In genomic region chr12:23540572-23540971, GRCh38 we compare ENCODE assay signal across 16 cellular contexts.
DNase-seq lines count a peak whose midpoint lies in the region; ATAC-seq, FAIRE-seq and TF ChIP-seq lines count a peak whose summit lies in the region.
"Had no signal": no experiment of that assay in that cellular context is flagged by ENCODE, and none has a peak within 500 bp of the region (broad histone marks: within the 10 kb centered on the region; RNA-seq: fewer than 3 reads in every experiment).

No MANE protein-coding gene starts in this region.

- H4K20me1 ChIP-seq in K562 (replicated peaks; ENCODE audit: control insufficient read depth, insufficient read depth, low read length) (no peaks in the 10 kb centered on the region), hepatocyte (ENCODE audit: insufficient read depth, poor library complexity, severe bottlenecking) (no peaks in the 10 kb centered on the region)

- FAIRE-seq in K562 (lab: Jason Lieb, UNC): no peak
- FAIRE-seq: GM12878, GM18507 had no signal

- WGBS in K562 (ENCODE audit: insufficient coverage, low coverage, missing lambda C conversion rate): 76% methylated on average over 7 of the region's 7 CpGs
- WGBS in hepatocyte (ENCODE audit: low lambda C conversion rate, missing lambda C conversion rate): 50% methylated on average over 7 of the region's 7 CpGs
- 73 to 88% (median 80%) methylated on average over 7 of the region's 7 CpGs for WGBS in stomach, 5 donors

- no peak for ATAC-seq in K562
- ATAC-seq in GM19351 (IDR thresholded peaks at IDR 0.05; ENCODE audit: unreplicated experiment): no peak
- ATAC-seq: GM12878 had no signal

- H3K9me1 ChIP-seq in K562 (ENCODE audit: control insufficient read depth, insufficient read depth, low read length): no peaks in the 10 kb centered on the region

- intact Hi-C loops in A673 (cut with micrococcal nuclease; ENCODE audit: unreplicated experiment) (no loop called here), K562 (cut with micrococcal nuclease) (no loop called here), stomach (cut with DNase I; ENCODE audit: low total_unique reads) (no loop called here)

- TF ChIP-seq EP300 in K562 (IDR thresholded peaks at IDR 0.05; ENCODE audit: low read length) (no peak), stomach (IDR thresholded peaks at IDR 0.05) (no peak)

- POLR2A ChIA-PET in A673 (lab: Charles Lee; ENCODE audit: low non-redundant PET) (no interaction called here), K562 (lab: Yijun Ruan, JAX) (no interaction called here)

- CTCF ChIA-PET in A673 (lab: Charles Lee): no interaction called here
- CTCF ChIA-PET in K562 (lab: Yijun Ruan, JAX; ENCODE audit: low intra/inter-chr PET ratio): no interaction called here

- TF ChIP-seq POLR2A in K562 (conservative IDR thresholded peaks at IDR 0.05) (no peak), stomach (IDR thresholded peaks at IDR 0.05) (no peak)

- no peak overlapping the region for H2AFZ ChIP-seq in K562 (ENCODE audit: low read depth, low read length)
- H2AFZ ChIP-seq in hepatocyte: no peak overlapping the region

- H3K9ac ChIP-seq in K562 (ENCODE audit: insufficient read depth in 1 of 2, low read depth in 2 of 2, low read length in 2 of 2): no peak overlapping the region

- TF ChIP-seq CTCF in A673 (conservative IDR thresholded peaks at IDR 0.05; ENCODE audit: low read depth, low read length): no peak
- TF ChIP-seq CTCF in K562 (IDR thresholded peaks at IDR 0.05 in 2 of 3, conservative IDR thresholded peaks at IDR 0.05 in 1 of 3; ENCODE audit: insufficient read depth in 2 of 3, low read depth in 1 of 3, low read length in 3 of 3): no peak
- no peak for TF ChIP-seq CTCF in hepatocyte (IDR thresholded peaks at IDR 0.05; ENCODE audit: poor library complexity)
- no peak for TF ChIP-seq CTCF in stomach (IDR thresholded peaks at IDR 0.05)

- H3K4me1 ChIP-seq in A673 (ENCODE audit: insufficient read depth, low read length, poor library complexity, severe bottlenecking): peaks cover 17% of the 10 kb centered on the region
- H3K4me1 ChIP-seq in K562 (replicated peaks in 1 of 2; ENCODE audit: control insufficient read depth in 2 of 2, insufficient read depth in 2 of 2, low read length in 2 of 2): no peaks in the 10 kb centered on the region
- H3K4me1 ChIP-seq in hepatocyte (ENCODE audit: insufficient read depth): no peaks in the 10 kb centered on the region
- H3K4me1 ChIP-seq in stomach: no peaks in the 10 kb centered on the region

- DNase-seq in A673 (ENCODE audit: low spot score) (peak; percentile 69), SK-N-DZ (ENCODE audit: low spot score) (peak; percentile 55), K562 (ENCODE audit: extremely low read depth in 1 of 4, low spot score in 3 of 4) (no peak), hepatocyte (ENCODE audit: low spot score) (no peak), amygdala (lab: John Stamatoyannopoulos, UW) (no peak), SIG-M5 (lab: John Stamatoyannopoulos, UW) (no peak), stomach (no peak)
- DNase-seq: C1 segment of cervical spinal cord; Calu3; CD4-positive, alpha-beta T cell; DMS 273 treated with DMSO at 0.1 percent for 48 hours; GOT3; H9 had no signal

- H3K4me3 ChIP-seq in A673 (ENCODE audit: low read depth, low read length, poor library complexity, severe bottlenecking) (no peak overlapping the region), K562 (no peak overlapping the region), hepatocyte (no peak overlapping the region), stomach (no peak overlapping the region)
- H3K4me3 ChIP-seq: GM12878 had no signal

- in situ Hi-C loops in K562 (cut with MboI): no loop called here

- H3K27ac ChIP-seq in A673 (ENCODE audit: low read depth, low read length, poor library complexity, severe bottlenecking) (no peak overlapping the region), K562 (ENCODE audit: extremely low read depth, low read depth, low read length) (no peak overlapping the region), hepatocyte (no peak overlapping the region), stomach (no peak overlapping the region)

- H3K27me3 ChIP-seq in A673 (replicated peaks; ENCODE audit: insufficient read depth, low read depth, low read length, poor library complexity): no peaks in the 10 kb centered on the region
- no peaks in the 10 kb centered on the region for H3K27me3 ChIP-seq in K562 (ENCODE audit: control insufficient read depth in 2 of 2, insufficient read depth in 2 of 2, low read length in 2 of 2)
- no peaks in the 10 kb centered on the region for H3K27me3 ChIP-seq in hepatocyte
- no peaks in the 10 kb centered on the region for H3K27me3 ChIP-seq in stomach

- no peaks in the 10 kb centered on the region for H3K36me3 ChIP-seq in A673 (ENCODE audit: insufficient read depth, low read length, poor library complexity, severe bottlenecking)
- peaks cover 55% of the 10 kb centered on the region for H3K36me3 ChIP-seq in K562 (ENCODE audit: control insufficient read depth, insufficient read depth, low read length)
- no peaks in the 10 kb centered on the region for H3K36me3 ChIP-seq in hepatocyte (replicated peaks; ENCODE audit: insufficient read depth, low read depth)
- peaks cover 0 to 12% (median 2%) of the 10 kb centered on the region in 4 donors for H3K36me3 ChIP-seq in stomach

- no TSS peak for BruUV-seq in A673 (replicated peaks; lab: Mats Ljungman, UMichigan)
- no TSS peak for BruUV-seq in K562 (replicated peaks; lab: Mats Ljungman, UMichigan)

- H3K9me3 ChIP-seq in A673 (ENCODE audit: low read depth, low read length, poor library complexity, severe bottlenecking) (no peaks in the 10 kb centered on the region), K562 (replicated peaks; ENCODE audit: control insufficient read depth, insufficient read depth, low read depth, low read length) (no peaks in the 10 kb centered on the region; the same call in 1 of the 2 replicates), hepatocyte (ENCODE audit: low read depth) (no peaks in the 10 kb centered on the region), stomach (no peaks in the 10 kb centered on the region)

- H3K4me2 ChIP-seq in K562 (ENCODE audit: insufficient read depth, low read length) (no peak overlapping the region), hepatocyte (peak overlapping the region; percentile 10)

- no peaks in the 10 kb centered on the region for H3K79me2 ChIP-seq in K562 (ENCODE audit: control insufficient read depth, insufficient read depth, low read length)
- no peaks in the 10 kb centered on the region for H3K79me2 ChIP-seq in hepatocyte

- no peak for TF ChIP-seq RAD21 in K562 (CRISPR knock-in tag; conservative IDR thresholded peaks at IDR 0.05 in 1 of 2, IDR thresholded peaks at IDR 0.05 in 1 of 2)

- no peaks in the 10 kb centered on the region for H3K9me2 ChIP-seq in hepatocyte (replicated peaks; ENCODE audit: insufficient read depth)

TF ChIP-seq in K562, 482 proteins besides CTCF, POLR2A, EP300 and RAD21:
- TF ChIP-seq ZBTB33 (CRISPR knock-in tag; IDR thresholded peaks at IDR 0.05): peak; percentile 80
- no peak for TF ChIP-seq ZNF584 (CRISPR knock-in tag; IDR thresholded peaks at IDR 0.05; ENCODE audit: low read depth)
- TF ChIP-seq CHD4 (IDR thresholded peaks at IDR 0.05; ENCODE audit: insufficient read depth, insufficient replicate concordance, low read depth, low read length, poor library complexity, severe bottlenecking): no peak

Comparison
In these comparisons a context has a peak if more than half of its experiments do, and no peak if none do; other contexts are left out.
1. DNase-seq: peak in A673 (single experiment) and SK-N-DZ (single experiment); none in K562 (0 of 4), hepatocyte (single experiment), amygdala (0 of 56), SIG-M5 (single experiment) and stomach (single experiment).